16 cellular contexts compared by ENCODE assay signal in genomic region chr2:160317113-160318099, GRCh38.
A peak's percentile ranks its signal among the peaks of the same experiment; 100 is the strongest.
DNase-seq lines count a peak whose midpoint lies in the region; ATAC-seq and TF ChIP-seq lines count a peak whose summit lies in the region.
"Had no signal": no experiment of that assay in that cellular context is flagged by ENCODE, and none has a peak within 500 bp of the region (broad histone marks: within the 10 kb centered on the region; RNA-seq: fewer than 3 reads in every experiment).

No MANE protein-coding gene starts in this region.

- H3K9me3 ChIP-seq in heart right ventricle, result no peaks in the 10 kb centered on the region
- H3K9me3 ChIP-seq in hepatocyte (ENCODE audit: low read depth), result no peaks in the 10 kb centered on the region
- H3K9me3 ChIP-seq: colonic mucosa, right lobe of liver, transverse colon had no signal

- in situ Hi-C loops in SK-MEL-5 (cut with HindIII; ENCODE audit: low pct_unique_long_range_greater_than_20kb, low sequenced_read_pairs), result no loop called here

- H2AFZ ChIP-seq in hepatocyte, result no peak overlapping the region

- ATAC-seq in heart right ventricle (peak; percentile 26 to 73 (median 50)), HG02885 (IDR thresholded peaks at IDR 0.05; ENCODE audit: poor library complexity, unreplicated experiment) (no peak)
- ATAC-seq: left lobe of liver, T-cell had no signal

- peak; percentile 40 for DNase-seq in EH (ENCODE audit: low read depth)
- peak; percentile 97 for DNase-seq in SK-MEL-5 (ENCODE audit: low read depth, low spot score)
- DNase-seq in heart right ventricle, result peak in 1 of 2 donors; percentile 46
- DNase-seq in retina, result peak; percentile 72
- DNase-seq in hepatocyte (ENCODE audit: low spot score), result no peak
- DNase-seq in H7, result no peak
- no peak for DNase-seq in NK-92 treated with Interleukin-12 subunit alpha and Interleukin-12 subunit beta, amount 100 ng/mL, for 24 hours (lab: John Stamatoyannopoulos, UW)
- DNase-seq: activated CD4-positive, alpha-beta T cell treated with anti-CD3 and anti-CD28 coated beads, Interleukin-2, amount 50 U/mL, for 1 hour; activated gamma-delta T cell treated with Interleukin-2 at 50 U/mL for 16 hours; colonic mucosa; NCI-H146; right lobe of liver; T-cell; transverse colon had no signal

- no peak for TF ChIP-seq CTCF in heart right ventricle (IDR thresholded peaks at IDR 0.05)
- TF ChIP-seq CTCF in hepatocyte (IDR thresholded peaks at IDR 0.05; ENCODE audit: poor library complexity), result no peak

- H3K36me3 ChIP-seq in heart right ventricle (peaks cover 0 to 33% (median 0%) of the 10 kb centered on the region in 9 donors), hepatocyte (replicated peaks; ENCODE audit: insufficient read depth, low read depth) (no peaks in the 10 kb centered on the region), H7 (replicated peaks; ENCODE audit: control insufficient read depth, insufficient read depth, low read length) (no peaks in the 10 kb centered on the region)
- H3K36me3 ChIP-seq: colonic mucosa, transverse colon had no signal

- no peak overlapping the region for H3K4me3 ChIP-seq in heart right ventricle
- H3K4me3 ChIP-seq in hepatocyte, result no peak overlapping the region
- no peak overlapping the region for H3K4me3 ChIP-seq in H7 (ENCODE audit: insufficient read depth, low read depth, low read length)
- H3K4me3 ChIP-seq: colonic mucosa, right lobe of liver, transverse colon had no signal

- H3K4me2 ChIP-seq in hepatocyte, result no peak overlapping the region

- intact Hi-C loops in heart right ventricle (cut with DNase I), result no loop called here

- H3K27me3 ChIP-seq in heart right ventricle (no peaks in the 10 kb centered on the region), hepatocyte (no peaks in the 10 kb centered on the region), H7 (ENCODE audit: control insufficient read depth, insufficient read depth, low read length) (no peaks in the 10 kb centered on the region)
- H3K27me3 ChIP-seq: colonic mucosa, right lobe of liver, transverse colon had no signal

- peaks cover 10% of the 10 kb centered on the region for H4K20me1 ChIP-seq in hepatocyte (ENCODE audit: insufficient read depth, poor library complexity, severe bottlenecking)

- H3K79me2 ChIP-seq in hepatocyte, result peaks cover 75% of the 10 kb centered on the region

- H3K4me1 ChIP-seq in heart right ventricle (peaks cover 11 to 96% (median 71%) of the 10 kb centered on the region in 9 donors), hepatocyte (ENCODE audit: insufficient read depth) (peaks cover 12% of the 10 kb centered on the region)
- H3K4me1 ChIP-seq: colonic mucosa, right lobe of liver had no signal

- no peaks in the 10 kb centered on the region for H3K9me2 ChIP-seq in hepatocyte (replicated peaks; ENCODE audit: insufficient read depth)

- 50% methylated on average over 7 of the region's 7 CpGs for WGBS in heart right ventricle, 2 donors
- WGBS in hepatocyte (ENCODE audit: low lambda C conversion rate, missing lambda C conversion rate), result 94% methylated on average over 7 of the region's 7 CpGs

- H3K27ac ChIP-seq in heart right ventricle (peak overlapping the region in 9 of 10 donors; percentile 21 to 76 (median 42)), hepatocyte (no peak overlapping the region)
- H3K27ac ChIP-seq: colonic mucosa had no signal

Comparison
In these comparisons a context has a peak if more than half of its experiments do, and no peak if none do; other contexts are left out.
1. DNase-seq: peak in EH (single experiment), SK-MEL-5 (single experiment) and retina (single experiment); none in hepatocyte (single experiment), H7 (single experiment) and NK-92 treated with Interleukin-12 subunit alpha and Interleukin-12 subunit beta, amount 100 ng/mL, for 24 hours (single experiment).